In the genomic region with DNA sequence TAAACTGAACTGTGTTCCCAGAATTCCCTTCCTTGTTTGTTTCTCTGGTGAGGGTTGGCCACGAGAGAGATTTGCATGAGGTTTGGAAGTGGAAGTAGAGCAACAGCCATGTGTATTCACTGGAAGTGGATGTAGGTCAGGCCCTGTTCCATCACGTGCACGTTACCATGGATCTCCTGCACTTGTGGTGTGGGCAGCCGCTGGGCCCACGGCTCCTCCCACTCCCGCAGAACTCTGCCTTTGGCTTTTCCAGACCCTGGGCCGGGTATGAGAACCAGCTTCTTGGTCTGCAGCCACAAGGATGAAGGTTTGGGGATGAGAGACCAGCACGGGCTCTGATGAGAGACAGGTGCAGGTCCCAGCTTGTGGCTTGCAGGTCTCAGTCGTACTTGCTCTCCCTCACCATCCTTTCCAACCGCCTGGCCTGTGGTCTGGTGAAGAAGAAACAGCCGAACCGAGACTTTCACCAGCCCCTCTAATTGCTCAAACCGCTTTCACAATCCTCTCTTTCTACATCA, we compare ENCODE assay signal across 7 cellular contexts.
DNase-seq lines count a peak whose midpoint lies in the region; ATAC-seq and TF ChIP-seq lines count a peak whose summit lies in the region.

No MANE protein-coding gene starts in this region.

- peaks cover 73% of the 10 kb centered on the region for H3K4me1 Mint-ChIP-seq in activated T-helper 2 cell treated with anti-CD3 and anti-CD28 coated beads, Interferon-gamma antibody, Interleukin-2, Interleukin-4, amounts not matched to agents 10 μg/mL and 5 μg/mL and 100 μg/mL, durations not matched to agents 14 hours and 24 hours and 36 hours (ENCODE audit: low read depth)

- peak overlapping the region in 2 of 3 donors; percentile 19 to 63 for H3K27ac ChIP-seq in right lobe of liver
- peak overlapping the region; percentile 68 for H3K27ac ChIP-seq in substantia nigra (ENCODE audit: low read depth, low read length, poor library complexity, severe bottlenecking)

- no peak for TF ChIP-seq POLR2A in right lobe of liver (IDR thresholded peaks at IDR 0.05)

- H3K9me3 ChIP-seq in right lobe of liver = no peaks in the 10 kb centered on the region

- H3K27me3 Mint-ChIP-seq in activated T-helper 2 cell treated with anti-CD3 and anti-CD28 coated beads, Interferon-gamma antibody, Interleukin-2, Interleukin-4, amounts not matched to agents 10 μg/mL and 5 μg/mL and 100 μg/mL, durations not matched to agents 14 hours and 24 hours and 36 hours (ENCODE audit: low read depth) = no peaks in the 10 kb centered on the region

- no peak for TF ChIP-seq CTCF in right lobe of liver (IDR thresholded peaks at IDR 0.05)

- ATAC-seq in right lobe of liver (peak; percentile 51 to 88 (median 62)), HG03135 (IDR thresholded peaks at IDR 0.05; ENCODE audit: unreplicated experiment) (no peak), GM21737 (IDR thresholded peaks at IDR 0.05; ENCODE audit: unreplicated experiment) (no peak)

- peaks cover 0 to 8% (median 0%) of the 10 kb centered on the region in 4 donors for H3K4me1 ChIP-seq in right lobe of liver

- H3K36me3 ChIP-seq in right lobe of liver = no peaks in the 10 kb centered on the region

- WGBS in right lobe of liver (ENCODE audit: insufficient coverage, low coverage, low lambda C conversion rate, missing lambda C conversion rate) = 65% methylated on average over 12 of the region's 13 CpGs

- H3K27ac Mint-ChIP-seq in activated T-helper 2 cell treated with anti-CD3 and anti-CD28 coated beads, Interferon-gamma antibody, Interleukin-2, Interleukin-4, amounts not matched to agents 10 μg/mL and 5 μg/mL and 100 μg/mL, durations not matched to agents 14 hours and 24 hours and 36 hours = peak overlapping the region; percentile 82

- DNase-seq in NOMO-1 treated with dmso at 0.1 percent for 144 hours (lab: John Stamatoyannopoulos, UW; ENCODE audit: unreplicated experiment) = peak; percentile 57
- no peak for DNase-seq in activated T-helper 2 cell treated with anti-CD3 and anti-CD28 coated beads, Interferon-gamma antibody, Interleukin-2, Interleukin-4, amounts not matched to agents 10 μg/mL and 5 μg/mL and 100 μg/mL, durations not matched to agents 14 hours and 24 hours and 36 hours (ENCODE audit: low spot score)
- peak in 1 of 3 donors; percentile 81 for DNase-seq in right lobe of liver
- peak in 34 of 49 donors; percentile 15 to 69 (median 40) for DNase-seq in substantia nigra (lab: John Stamatoyannopoulos, UW)
- DNase-seq in NCI-H446 (lab: John Stamatoyannopoulos, UW) = no peak

- H3K36me3 Mint-ChIP-seq in activated T-helper 2 cell treated with anti-CD3 and anti-CD28 coated beads, Interferon-gamma antibody, Interleukin-2, Interleukin-4, amounts not matched to agents 10 μg/mL and 5 μg/mL and 100 μg/mL, durations not matched to agents 14 hours and 24 hours and 36 hours (ENCODE audit: low read depth) = peaks cover 72% of the 10 kb centered on the region

- no peak overlapping the region for H3K4me3 Mint-ChIP-seq in activated T-helper 2 cell treated with anti-CD3 and anti-CD28 coated beads, Interferon-gamma antibody, Interleukin-2, Interleukin-4, amounts not matched to agents 10 μg/mL and 5 μg/mL and 100 μg/mL, durations not matched to agents 14 hours and 24 hours and 36 hours (ENCODE audit: low read depth)

- intact Hi-C loops in activated T-helper 2 cell treated with anti-CD3 and anti-CD28 coated beads, Interferon-gamma antibody, Interleukin-2, Interleukin-4, amounts not matched to agents 10 μg/mL and 5 μg/mL and 100 μg/mL, durations not matched to agents 14 hours and 24 hours and 36 hours (cut with micrococcal nuclease) = loop anchor here (2.0 kb wide), 1 partner anchor 139 kb away; no protein-coding TSS in a partner anchor
- intact Hi-C loops in right lobe of liver (cut with DNase I) = no loop called here

- no peaks in the 10 kb centered on the region for H3K27me3 ChIP-seq in right lobe of liver

- H3K9me3 Mint-ChIP-seq in activated T-helper 2 cell treated with anti-CD3 and anti-CD28 coated beads, Interferon-gamma antibody, Interleukin-2, Interleukin-4, amounts not matched to agents 10 μg/mL and 5 μg/mL and 100 μg/mL, durations not matched to agents 14 hours and 24 hours and 36 hours = no peaks in the 10 kb centered on the region

- H3K4me3 ChIP-seq in right lobe of liver = no peak overlapping the region

Comparison
In these comparisons a context has a peak if more than half of its experiments do, and no peak if none do; other contexts are left out.
1. DNase-seq: peak in NOMO-1 treated with dmso at 0.1 percent for 144 hours (single experiment) and substantia nigra (34 of 49); none in activated T-helper 2 cell treated with anti-CD3 and anti-CD28 coated beads, Interferon-gamma antibody, Interleukin-2, Interleukin-4, amounts not matched to agents 10 μg/mL and 5 μg/mL and 100 μg/mL, durations not matched to agents 14 hours and 24 hours and 36 hours (single experiment) and NCI-H446 (0 of 2).
2. ATAC-seq: peak in right lobe of liver (4 of 4); none in HG03135 (single experiment) and GM21737 (single experiment).